Comparison of ENCODE assay signal across 11 cellular contexts in the genomic region with DNA sequence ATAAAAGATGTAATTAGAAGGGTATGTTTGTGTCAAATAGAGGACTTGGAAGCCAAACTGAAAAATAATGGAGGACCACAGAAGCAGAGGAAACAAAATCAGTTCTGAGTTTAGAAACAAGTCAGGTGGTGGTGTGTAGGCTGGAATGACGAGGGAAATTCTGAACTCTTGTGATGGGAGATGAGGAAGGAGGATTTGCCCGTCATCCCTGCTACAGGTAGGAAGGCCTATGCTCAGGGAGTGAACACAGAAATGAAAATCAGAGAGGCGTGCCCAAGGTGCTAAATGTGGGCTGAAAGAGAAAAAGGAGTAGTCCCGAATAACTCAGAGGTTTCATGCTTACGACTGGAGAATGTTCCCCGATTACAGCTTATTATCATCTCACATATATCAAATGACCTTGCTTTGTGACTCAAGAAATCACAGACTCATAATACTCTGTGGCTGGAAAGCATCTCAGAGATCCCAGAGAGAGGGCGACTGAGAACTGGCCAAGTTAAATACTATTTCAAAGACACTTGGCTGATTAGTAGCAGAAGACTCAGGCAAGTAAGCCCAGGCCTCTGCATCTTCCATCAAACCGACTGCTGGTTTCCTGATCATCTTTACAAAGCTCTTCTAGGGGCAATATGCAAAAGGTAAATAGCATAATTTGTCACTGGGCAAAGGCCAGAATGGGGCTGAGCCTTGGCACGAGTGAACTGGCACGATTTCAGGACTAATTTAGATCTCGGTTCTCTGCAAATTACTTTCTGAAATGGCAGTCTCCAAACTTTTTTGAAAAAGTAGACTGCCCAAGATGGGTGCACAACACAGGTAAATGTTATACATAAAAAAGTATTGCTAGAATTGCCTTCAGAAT.
DNase-seq lines count a peak whose midpoint lies in the region; ATAC-seq and TF ChIP-seq lines count a peak whose summit lies in the region.
"Had no signal": no experiment of that assay in that cellular context is flagged by ENCODE, and none has a peak within 500 bp of the region (broad histone marks: within the 10 kb centered on the region; RNA-seq: fewer than 3 reads in every experiment).

No MANE protein-coding gene starts in this region.

- DNase-seq in Right ventricle myocardium superior (no peak), right atrium auricular region (ENCODE audit: low spot score) (no peak), cardiac fibroblast (ENCODE audit: low read depth in 2 of 2) (peak; percentile 65 to 78), mucosa of descending colon (peak in 2 of 3 donors; percentile 61 to 83), NCI-H1930 (lab: John Stamatoyannopoulos, UW) (no peak), NCI-H526 treated with DMSO at 0.1 percent for 48 hours (lab: John Stamatoyannopoulos, UW) (no peak)
- DNase-seq in activated naive CD8-positive, alpha-beta T cell treated with anti-CD3 and anti-CD28 coated beads for 36 hours = no peak
- no peak for DNase-seq in activated CD4-positive, alpha-beta T cell treated with anti-CD3 and anti-CD28 coated beads for 4 hours
- DNase-seq: activated CD4-positive, alpha-beta memory T cell treated with anti-CD3 and anti-CD28 coated beads, Interleukin-2, amount 10 ng/mL, durations not matched to agents 7 days and 5 days; NCI-H345; testis had no signal

- H3K4me3 Mint-ChIP-seq in activated naive CD8-positive, alpha-beta T cell treated with anti-CD3 and anti-CD28 coated beads for 36 hours = no peak overlapping the region
- H3K4me3 Mint-ChIP-seq: activated CD4-positive, alpha-beta memory T cell treated with anti-CD3 and anti-CD28 coated beads, Interleukin-2, amount 10 ng/mL, durations not matched to agents 7 days and 5 days had no signal

- intact Hi-C loops in Right ventricle myocardium superior (cut with DNase I) = no loop called here
- intact Hi-C loops in mucosa of descending colon (cut with DNase I, micrococcal nuclease) = no loop called here

- no peak for TF ChIP-seq CTCF in right atrium auricular region (IDR thresholded peaks at IDR 0.05)
- TF ChIP-seq CTCF in cardiac fibroblast (IDR thresholded peaks at IDR 0.05; ENCODE audit: low read depth, low read length) = no peak
- TF ChIP-seq CTCF in mucosa of descending colon (IDR thresholded peaks at IDR 0.05) = no peak

- peaks cover 0 to 23% of the 10 kb centered on the region in 2 donors for H3K4me1 ChIP-seq in right atrium auricular region
- peaks cover 15% of the 10 kb centered on the region for H3K4me1 ChIP-seq in mucosa of descending colon (ENCODE audit: low read depth)

- peaks cover 8% of the 10 kb centered on the region for H3K4me1 Mint-ChIP-seq in activated naive CD8-positive, alpha-beta T cell treated with anti-CD3 and anti-CD28 coated beads for 36 hours

- peak overlapping the region in 1 of 2 donors; percentile 48 for H3K27ac ChIP-seq in right atrium auricular region
- H3K27ac ChIP-seq: testis had no signal

- peak; percentile 75 for ATAC-seq in Right ventricle myocardium superior (ENCODE audit: poor library complexity)
- ATAC-seq in mucosa of descending colon = peak; percentile 81

- H3K36me3 Mint-ChIP-seq in activated naive CD8-positive, alpha-beta T cell treated with anti-CD3 and anti-CD28 coated beads for 36 hours = peaks cover 14% of the 10 kb centered on the region

- H3K27me3 ChIP-seq in right atrium auricular region = no peaks in the 10 kb centered on the region
- H3K27me3 ChIP-seq: testis had no signal

- no peak overlapping the region for H3K4me3 ChIP-seq in right atrium auricular region
- H3K4me3 ChIP-seq in cardiac fibroblast (replicated peaks in 1 of 2; ENCODE audit: low read depth in 2 of 2, low read length in 2 of 2) = no peak overlapping the region
- no peak overlapping the region for H3K4me3 ChIP-seq in mucosa of descending colon
- H3K4me3 ChIP-seq: testis had no signal

- peaks cover 9% of the 10 kb centered on the region for H3K9me3 Mint-ChIP-seq in activated naive CD8-positive, alpha-beta T cell treated with anti-CD3 and anti-CD28 coated beads for 36 hours

- no peaks in the 10 kb centered on the region for H3K36me3 ChIP-seq in right atrium auricular region
- H3K36me3 ChIP-seq in mucosa of descending colon (ENCODE audit: low read depth) = no peaks in the 10 kb centered on the region

- no peaks in the 10 kb centered on the region for H3K9me3 ChIP-seq in right atrium auricular region
- no peaks in the 10 kb centered on the region for H3K9me3 ChIP-seq in mucosa of descending colon
- H3K9me3 ChIP-seq: testis had no signal

- H3K27ac Mint-ChIP-seq in activated naive CD8-positive, alpha-beta T cell treated with anti-CD3 and anti-CD28 coated beads for 36 hours = no peak overlapping the region
- H3K27ac Mint-ChIP-seq: activated CD4-positive, alpha-beta memory T cell treated with anti-CD3 and anti-CD28 coated beads, Interleukin-2, amount 10 ng/mL, durations not matched to agents 7 days and 5 days had no signal

- H3K27me3 Mint-ChIP-seq in activated naive CD8-positive, alpha-beta T cell treated with anti-CD3 and anti-CD28 coated beads for 36 hours = no peaks in the 10 kb centered on the region
- H3K27me3 Mint-ChIP-seq: activated CD4-positive, alpha-beta memory T cell treated with anti-CD3 and anti-CD28 coated beads, Interleukin-2, amount 10 ng/mL, durations not matched to agents 7 days and 5 days had no signal

Comparison
In these comparisons a context has a peak if more than half of its experiments do, and no peak if none do; other contexts are left out.
1. DNase-seq: peak in cardiac fibroblast (2 of 2) and mucosa of descending colon (2 of 3); none in Right ventricle myocardium superior (single experiment), right atrium auricular region (single experiment), activated naive CD8-positive, alpha-beta T cell treated with anti-CD3 and anti-CD28 coated beads for 36 hours (single experiment), NCI-H1930 (0 of 2), activated CD4-positive, alpha-beta T cell treated with anti-CD3 and anti-CD28 coated beads for 4 hours (0 of 2) and NCI-H526 treated with DMSO at 0.1 percent for 48 hours (single experiment).